22 cellular contexts compared by ENCODE assay signal in genomic region chr1:94725566-94725965, GRCh38.
DNase-seq lines count a peak whose midpoint lies in the region; ATAC-seq lines count a peak whose summit lies in the region.
"Had no signal": no experiment of that assay in that cellular context is flagged by ENCODE, and none has a peak within 500 bp of the region (broad histone marks: within the 10 kb centered on the region; RNA-seq: fewer than 3 reads in every experiment).

No MANE protein-coding gene starts in this region.

- ATAC-seq in GM19452 (IDR thresholded peaks at IDR 0.05; ENCODE audit: unreplicated experiment), result no peak
- ATAC-seq: gastrocnemius medialis, K562, T-helper 17 cell had no signal

- no peak overlapping the region for H3K27ac ChIP-seq in caudate nucleus (ENCODE audit: low read depth, low read length)
- H3K27ac ChIP-seq: gastrocnemius medialis had no signal

- DNase-seq in Daoy (ENCODE audit: low read depth), result peak; percentile 97
- DNase-seq in LHCN-M2 (ENCODE audit: low read depth), result peak; percentile 80
- peak; percentile 33 for DNase-seq in astrocyte of the hippocampus (ENCODE audit: low read depth, low spot score)
- DNase-seq in kidney tubule cell (ENCODE audit: low spot score), result peak; percentile 51
- DNase-seq in caudate nucleus (lab: John Stamatoyannopoulos, UW), result no peak
- DNase-seq in OCI-M2 (lab: John Stamatoyannopoulos, UW; ENCODE audit: unreplicated experiment), result no peak
- no peak for DNase-seq in retina
- DNase-seq: activated CD4-positive, alpha-beta T cell treated with anti-CD3 and anti-CD28 coated beads for 48 hours; activated naive CD4-positive, alpha-beta T cell treated with Interleukin-2 at 50 U/mL for 16 hours; activated T-cell treated with anti-CD3 and anti-CD28 coated beads, Interleukin-2, amount 50 U/mL, for 48 hours; amygdala; COR-L47; gastrocnemius medialis; H9; kidney; NCI-H187; NCI-H748 treated with DMSO at 0.1 percent for 48 hours; stimulated activated CD4-positive, alpha-beta T cell treated with anti-CD3 and anti-CD28 coated beads, Interleukin-2, amount 100 ng/mL, for 48 hours; stimulated activated naive CD4-positive, alpha-beta T cell treated with Interleukin-2 at 50 U/mL for 16 hours; T-helper 17 cell had no signal

Comparison
In these comparisons a context has a peak if more than half of its experiments do, and no peak if none do; other contexts are left out.
1. DNase-seq: peak in Daoy (single experiment), LHCN-M2 (single experiment), astrocyte of the hippocampus (single experiment) and kidney tubule cell (single experiment); none in caudate nucleus (0 of 61), OCI-M2 (single experiment) and retina (single experiment).